In genomic region chr17:57067781-57068180, GRCh38 we compare ENCODE assay signal across 1 cellular context.
TF ChIP-seq lines count a peak whose summit lies in the region.

No MANE protein-coding gene starts in this region.

TF ChIP-seq in H1, 55 proteins besides CTCF, POLR2A, EP300 and RAD21 (continued from another document):
- TF ChIP-seq BCL11A (IDR thresholded peaks at IDR 0.05; ENCODE audit: low read depth in 2 of 2, low read length in 2 of 2) (no peak), EZH2 (IDR thresholded peaks at IDR 0.05; ENCODE audit: low read depth, low read length, severe bottlenecking) (no peak), ASH2L (IDR thresholded peaks at IDR 0.05; ENCODE audit: low read length) (no peak), NRF1 (IDR thresholded peaks at IDR 0.05; ENCODE audit: low read depth, low read length) (no peak), TAF7 (optimal IDR thresholded peaks at IDR 0.05; ENCODE audit: borderline replicate concordance, low read depth, low read length) (no peak), EGR1 (IDR thresholded peaks at IDR 0.05; ENCODE audit: borderline replicate concordance, low read depth, low read length) (no peak), PHF8 (conservative IDR thresholded peaks at IDR 0.05; ENCODE audit: low read depth, low read length) (no peak), SP1 (IDR thresholded peaks at IDR 0.05; ENCODE audit: low read depth, low read length) (no peak), MAX (IDR thresholded peaks at IDR 0.05) (no peak), TEAD4 (IDR thresholded peaks at IDR 0.05; ENCODE audit: low read depth, low read length) (no peak)
TF ChIP-seq in H1: peak in this region for 0.
